In genomic region chr14:74469548-74470518, GRCh38 we compare ENCODE assay signal across 20 cellular contexts. TPM values are rescaled to one million over a fixed set of nuclear protein-coding genes. Genes with fewer than 3 reads are reported as not detected.
A peak's percentile ranks its signal among the peaks of the same experiment; 100 is the strongest.
DNase-seq lines count a peak whose midpoint lies in the region; ATAC-seq lines count a peak whose summit lies in the region.
"Had no signal": no experiment of that assay in that cellular context is flagged by ENCODE, and none has a peak within 500 bp of the region (broad histone marks: within the 10 kb centered on the region; RNA-seq: fewer than 3 reads in every experiment).

No MANE protein-coding gene starts in this region.

- H2BK12ac ChIP-seq in mesenchymal stem cell (ENCODE audit: low read length in 2 of 2), result no peak overlapping the region

- H4K91ac ChIP-seq in mesenchymal stem cell (ENCODE audit: low read length), result no peak overlapping the region

- H3K36me3 ChIP-seq in mesenchymal stem cell (ENCODE audit: control insufficient read depth in 1 of 2, insufficient read depth in 2 of 2, low read depth in 1 of 2, low read length in 2 of 2) (peaks cover 14% of the 10 kb centered on the region in 2 experiments), thymus (ENCODE audit: control insufficient read depth, insufficient read depth) (no peaks in the 10 kb centered on the region)

- H3K4me2 ChIP-seq in mesenchymal stem cell (ENCODE audit: low read length, poor library complexity, severe bottlenecking), result no peak overlapping the region
- H3K4me2 ChIP-seq: A549, KMS-11 had no signal

- H2AFZ ChIP-seq in mesenchymal stem cell (ENCODE audit: low read depth, low read length), result no peak overlapping the region
- H2AFZ ChIP-seq: GM23248 had no signal

- H3K9ac ChIP-seq in mesenchymal stem cell (ENCODE audit: low read length), result no peak overlapping the region
- H3K9ac ChIP-seq: GM23248, KMS-11 had no signal

- 90% methylated on average over 6 of the region's 7 CpGs for WGBS in mesenchymal stem cell
- WGBS in thymus, result 95% methylated on average over 7 of the region's 7 CpGs

- H2BK120ac ChIP-seq in mesenchymal stem cell (ENCODE audit: low read depth, low read length), result no peak overlapping the region

- no peak overlapping the region for H3K18ac ChIP-seq in mesenchymal stem cell (ENCODE audit: low read depth in 1 of 2, low read length in 2 of 2)

- H3K27me3 ChIP-seq in mesenchymal stem cell (ENCODE audit: control insufficient read depth in 1 of 2, insufficient read depth in 1 of 2, low read length in 2 of 2) (peaks cover 6 to 13% of the 10 kb centered on the region in 2 experiments), thymus (ENCODE audit: control insufficient read depth, insufficient read depth) (no peaks in the 10 kb centered on the region)
- H3K27me3 ChIP-seq: Peyer's patch had no signal

- peak overlapping the region; percentile 36 for H4K8ac ChIP-seq in mesenchymal stem cell (ENCODE audit: low read length)

- H3K23ac ChIP-seq in mesenchymal stem cell (ENCODE audit: low read length in 2 of 2), result no peak overlapping the region

- no peaks in the 10 kb centered on the region for H3K4me1 ChIP-seq in mesenchymal stem cell (ENCODE audit: control insufficient read depth, insufficient read depth, low read depth, low read length)
- no peaks in the 10 kb centered on the region for H3K4me1 ChIP-seq in thymus (ENCODE audit: control insufficient read depth, insufficient read depth, low read length)
- H3K4me1 ChIP-seq: A549, Caco-2, Peyer's patch had no signal

- H3K4me3 ChIP-seq in mesenchymal stem cell (ENCODE audit: insufficient read depth in 1 of 2, low read depth in 1 of 2, low read length in 2 of 2) (no peak overlapping the region), thymus (ENCODE audit: low read length) (no peak overlapping the region)
- H3K4me3 ChIP-seq: A549, GM12878, GM23248, Peyer's patch had no signal

- H3K9me3 ChIP-seq in mesenchymal stem cell (ENCODE audit: control insufficient read depth, low read length) (no peaks in the 10 kb centered on the region), thymus (ENCODE audit: control insufficient read depth) (no peaks in the 10 kb centered on the region)
- H3K9me3 ChIP-seq: A549, Caco-2, Peyer's patch had no signal

- DNase-seq in Ammon's horn (ENCODE audit: low spot score) (peak; percentile 15), caudate nucleus (lab: John Stamatoyannopoulos, UW) (peak in 2 of 61 donors; percentile 18 to 20), mesenchymal stem cell (no peak), NCI-H1417 (lab: John Stamatoyannopoulos, UW) (no peak), NCI-H2196 treated with DMSO at 0.1 percent for 48 hours (lab: John Stamatoyannopoulos, UW; ENCODE audit: unreplicated experiment) (no peak)
- DNase-seq: Caco-2, DMS53, GM23248, NCI-H1092 treated with DMSO at 0.1 percent for 48 hours, NCI-H1930, NCI-H2171, Peyer's patch, Right ventricle myocardium superior had no signal

- H3K27ac ChIP-seq in caudate nucleus (ENCODE audit: low read depth, low read length) (peak overlapping the region; percentile 92), mesenchymal stem cell (ENCODE audit: low read length, poor library complexity, severe bottlenecking) (no peak overlapping the region), thymus (ENCODE audit: low read depth) (peak overlapping the region; percentile 2)
- H3K27ac ChIP-seq: A549, GM23248, KMS-11, Peyer's patch had no signal

- H2AK5ac ChIP-seq in mesenchymal stem cell (ENCODE audit: low read length, severe bottlenecking), result no peak overlapping the region

- H3K79me1 ChIP-seq in mesenchymal stem cell (replicated peaks; ENCODE audit: low read length, poor library complexity, severe bottlenecking), result no peaks in the 10 kb centered on the region

- no peak overlapping the region for H2BK5ac ChIP-seq in mesenchymal stem cell (ENCODE audit: low read depth, low read length, poor library complexity, severe bottlenecking)

- no peak overlapping the region for H2BK15ac ChIP-seq in mesenchymal stem cell (ENCODE audit: low read depth, poor library complexity, severe bottlenecking)

- ATAC-seq in GM21825 (IDR thresholded peaks at IDR 0.05; ENCODE audit: unreplicated experiment) (no peak), HG02840 (IDR thresholded peaks at IDR 0.05; ENCODE audit: low FRiP score, unreplicated experiment) (no peak)
- ATAC-seq: A549, GM12878, HepG2 had no signal

- H3K14ac ChIP-seq in mesenchymal stem cell (ENCODE audit: low read length in 2 of 2), result no peak overlapping the region

- H3K4ac ChIP-seq in mesenchymal stem cell (ENCODE audit: low read depth in 1 of 2, low read length in 2 of 2), result no peak overlapping the region

RNA-seq across cellular contexts. Expression of gene NPC2, which starts 23.3 kb away (rescaled TPM):
- 939 TPM for polyA plus RNA-seq in mesenchymal stem cell (2013, experiment 1 of 2)
- polyA plus RNA-seq in mesenchymal stem cell (2013, experiment 2 of 2), result 965 TPM
- polyA plus RNA-seq in thymus, result 260 TPM

RNA-seq across cellular contexts. Expression of gene ISCA2, which starts 23.7 kb away (rescaled TPM):
- 37.5 TPM for polyA plus RNA-seq in mesenchymal stem cell (2013, experiment 1 of 2)
- polyA plus RNA-seq in mesenchymal stem cell (2013, experiment 2 of 2), result 35.9 TPM
- 34.1 TPM for polyA plus RNA-seq in thymus

RNA-seq across cellular contexts. Expression of gene SYNDIG1L, which starts 43.8 kb away (rescaled TPM):
- polyA plus RNA-seq in mesenchymal stem cell (2013, experiment 1 of 2), result 0.01 TPM
- not detected for polyA plus RNA-seq in mesenchymal stem cell (2013, experiment 2 of 2)
- 0.11 TPM for polyA plus RNA-seq in thymus
- polyA plus RNA-seq: A549, GM23248 had no signal
